In the genomic region with DNA sequence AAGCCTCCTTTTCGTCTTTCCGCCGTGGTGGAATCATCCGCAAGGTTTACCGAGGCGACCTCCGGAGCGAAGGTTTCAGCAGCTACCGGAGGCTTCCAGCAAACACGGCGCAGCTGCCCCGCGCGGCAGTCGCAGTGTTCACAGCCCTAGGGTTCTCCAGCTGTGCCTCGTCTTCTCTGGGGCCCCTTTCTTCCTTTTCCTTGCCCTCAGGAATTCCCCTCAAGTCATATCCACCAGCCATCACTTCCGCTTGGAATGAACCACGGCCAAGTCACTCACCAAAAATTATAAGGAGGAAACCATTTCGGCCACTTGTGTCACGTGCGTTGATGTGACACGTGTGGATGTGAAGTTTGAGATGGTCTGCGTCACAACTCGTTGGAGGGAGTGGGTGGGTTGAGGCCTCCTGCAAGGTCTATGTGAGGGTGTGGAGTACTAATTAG, we compare ENCODE assay signal across 8 cellular contexts. TPM values are rescaled to one million over a fixed set of nuclear protein-coding genes. Genes with fewer than 3 reads are reported as not detected.
DNase-seq lines count a peak whose midpoint lies in the region; TF ChIP-seq lines count a peak whose summit lies in the region.

No MANE protein-coding gene starts in this region.

- no peaks in the 10 kb centered on the region for H3K79me1 ChIP-seq in mesendoderm (ENCODE audit: low read length)

- peaks cover 7% of the 10 kb centered on the region; the same call in 1 of the 2 replicates for H3K27me3 Mint-ChIP-seq in HFFc6 (ENCODE audit: insufficient read depth)
- no peaks in the 10 kb centered on the region for H3K27me3 Mint-ChIP-seq in chondrocyte (ENCODE audit: low read depth)

- H2BK15ac ChIP-seq in mesendoderm (replicated peaks; ENCODE audit: low read depth) = no peak overlapping the region

- H3K4me3 ChIP-seq in GM12875 (ENCODE audit: low read depth, low read length) (peak overlapping the region; percentile 48), mesendoderm (ENCODE audit: low read length) (no peak overlapping the region)

- peak; percentile 87 for DNase-seq in HFFc6
- DNase-seq in SHP77 treated with DMSO at 0.1 percent for 48 hours (lab: John Stamatoyannopoulos, UW) = peak; percentile 49
- DNase-seq in chondrocyte (ENCODE audit: low spot score) = no peak
- DNase-seq in mesendoderm = no peak
- DNase-seq in stimulated activated naive CD4-positive, alpha-beta T cell treated with Interleukin-2 at 50 U/mL for 16 hours (lab: John Stamatoyannopoulos, UW) = peak; percentile 77
- DNase-seq in NCI-H748 (lab: John Stamatoyannopoulos, UW; ENCODE audit: unreplicated experiment) = no peak
- DNase-seq in NCI-H2196 treated with DMSO at 0.1 percent for 48 hours (lab: John Stamatoyannopoulos, UW; ENCODE audit: unreplicated experiment) = no peak

- peak overlapping the region; percentile 88 for H3K56ac ChIP-seq in mesendoderm (ENCODE audit: low read length)

- H3K4me1 Mint-ChIP-seq in HFFc6 (ENCODE audit: low read depth) = peaks cover 47% of the 10 kb centered on the region
- peaks cover 38% of the 10 kb centered on the region for H3K4me1 Mint-ChIP-seq in chondrocyte (ENCODE audit: low read depth)

- H3K9me3 Mint-ChIP-seq in HFFc6 (no peaks in the 10 kb centered on the region), chondrocyte (ENCODE audit: low read depth) (no peaks in the 10 kb centered on the region)

- TF ChIP-seq CTCF in GM12875 (IDR thresholded peaks at IDR 0.05; ENCODE audit: borderline replicate concordance, insufficient read depth, low read depth, low read length) (no peak), HFFc6 (IDR thresholded peaks at IDR 0.05) (no peak), chondrocyte (IDR thresholded peaks at IDR 0.05) (no peak)

- H3K27me3 ChIP-seq in mesendoderm (ENCODE audit: insufficient read depth, low read length, poor library complexity) = no peaks in the 10 kb centered on the region

- no peaks in the 10 kb centered on the region for H3K79me2 ChIP-seq in mesendoderm (ENCODE audit: control insufficient read depth, insufficient read depth, low read length)

- H2BK5ac ChIP-seq in mesendoderm (ENCODE audit: low read length) = no peak overlapping the region

- peak overlapping the region; percentile 82 for H3K4me3 Mint-ChIP-seq in HFFc6
- peak overlapping the region; percentile 76 for H3K4me3 Mint-ChIP-seq in chondrocyte (ENCODE audit: unreplicated experiment)

- H3K27ac ChIP-seq in mesendoderm (ENCODE audit: low read depth, low read length) = peak overlapping the region; percentile 15

- H4K5ac ChIP-seq in mesendoderm (ENCODE audit: low read length) = no peak overlapping the region

- no CpG with 5 or more reads among the region's 24 CpGs for WGBS in mesendoderm (ENCODE audit: extremely low coverage, insufficient coverage, low lambda C conversion rate)

- no peak overlapping the region for H2AK5ac ChIP-seq in mesendoderm (ENCODE audit: low read length)

- H3K27ac Mint-ChIP-seq in HFFc6 (peak overlapping the region; percentile 99), chondrocyte (ENCODE audit: unreplicated experiment) (peak overlapping the region; percentile 91)

- no peak overlapping the region for H2BK120ac ChIP-seq in mesendoderm (ENCODE audit: low read depth, low read length)

- H3K18ac ChIP-seq in mesendoderm (ENCODE audit: low read length) = no peak overlapping the region

- H3K36me3 ChIP-seq in mesendoderm (ENCODE audit: control insufficient read depth, insufficient read depth, low read length) = no peaks in the 10 kb centered on the region

- peak overlapping the region; percentile 67 for H3K4me2 ChIP-seq in mesendoderm (ENCODE audit: low read length)

- H3K4ac ChIP-seq in mesendoderm (ENCODE audit: low read depth, low read length) = no peak overlapping the region

- H4K8ac ChIP-seq in mesendoderm (ENCODE audit: low read depth, low read length) = no peak overlapping the region

- H3K9ac ChIP-seq in mesendoderm (ENCODE audit: low read length) = peak overlapping the region; percentile 69

- H3K36me3 Mint-ChIP-seq in HFFc6 (ENCODE audit: low read depth) (no peaks in the 10 kb centered on the region), chondrocyte (ENCODE audit: low read depth) (no peaks in the 10 kb centered on the region)

- no peak overlapping the region for H3K23ac ChIP-seq in mesendoderm (ENCODE audit: low read length)

- H3K4me1 ChIP-seq in mesendoderm (ENCODE audit: control insufficient read depth, low read depth, low read length) = peaks cover 7% of the 10 kb centered on the region

RNA-seq across cellular contexts. Expression of gene ERN1, which starts 0.6 kb away (rescaled TPM):
- 10 to 100 TPM in 2 of 6 experiments, 1 to 10 TPM in 4; 6.8 to 12.8 (median 7.9) TPM for total RNA-seq in HFFc6 (2021; fragmentation: NEBNext Ultra II Directional; extraction: Animal tissue kit (Norgen Biotek cat#: 25700))
- total RNA-seq in chondrocyte = 12.1 to 18.2 TPM (median 14.9 TPM) in 3 replicates
- polyA plus RNA-seq in mesendoderm (2013, experiment 1 of 2) = 3.3 TPM
- polyA plus RNA-seq in mesendoderm (2013, experiment 2 of 2) = 2.9 TPM

Comparison
In these comparisons a context has a peak if more than half of its experiments do, and no peak if none do; other contexts are left out.
1. DNase-seq: peak in HFFc6 (single experiment), SHP77 treated with DMSO at 0.1 percent for 48 hours (single experiment) and stimulated activated naive CD4-positive, alpha-beta T cell treated with Interleukin-2 at 50 U/mL for 16 hours (single experiment); none in chondrocyte (single experiment), mesendoderm (single experiment), NCI-H748 (single experiment) and NCI-H2196 treated with DMSO at 0.1 percent for 48 hours (single experiment).